ENCODE assay signal across 20 cellular contexts in the genomic region with DNA sequence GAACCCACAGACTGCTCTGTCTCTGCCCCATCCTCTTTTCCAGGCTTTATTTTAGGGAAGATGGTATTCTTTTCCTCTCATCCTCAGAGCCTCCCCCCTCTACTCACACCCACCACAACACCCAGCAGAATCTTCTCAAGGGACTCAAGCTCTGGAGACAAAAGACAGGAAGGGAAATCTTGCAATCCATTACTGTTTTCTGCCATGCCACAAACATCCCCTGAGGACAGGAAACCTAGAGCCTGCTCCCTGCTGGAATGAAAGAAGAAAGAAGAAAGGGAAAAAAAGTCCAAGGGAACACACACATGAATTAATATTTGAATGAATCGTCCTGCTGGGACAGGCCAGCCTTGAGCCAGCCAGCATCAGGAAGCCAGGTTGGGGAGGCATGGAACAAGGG. TPM values are rescaled to one million over a fixed set of nuclear protein-coding genes. Genes with fewer than 3 reads are reported as not detected.
DNase-seq lines count a peak whose midpoint lies in the region; TF ChIP-seq lines count a peak whose summit lies in the region.
"Had no signal": no experiment of that assay in that cellular context is flagged by ENCODE, and none has a peak within 500 bp of the region (broad histone marks: within the 10 kb centered on the region; RNA-seq: fewer than 3 reads in every experiment).

No MANE protein-coding gene starts in this region.

- no peak for TF ChIP-seq CTCF in endothelial cell (IDR thresholded peaks at IDR 0.05; ENCODE audit: unreplicated experiment)
- no peak for TF ChIP-seq CTCF in neural crest cell (conservative IDR thresholded peaks at IDR 0.05)
- TF ChIP-seq CTCF in GM13976 (IDR thresholded peaks at IDR 0.05; ENCODE audit: borderline replicate concordance, control extremely low read depth, extremely low read depth, insufficient read depth, missing control alignments) = no peak

- H3K4me3 Mint-ChIP-seq in endothelial cell (ENCODE audit: unreplicated experiment) = peak overlapping the region; percentile 39
- no peak overlapping the region for H3K4me3 Mint-ChIP-seq in neural crest cell
- H3K4me3 Mint-ChIP-seq: CD4-positive, alpha-beta T cell had no signal

- H3K9me3 Mint-ChIP-seq in endothelial cell (ENCODE audit: unreplicated experiment) (no peaks in the 10 kb centered on the region), neural crest cell (no peaks in the 10 kb centered on the region)
- H3K9me3 Mint-ChIP-seq: CD4-positive, alpha-beta T cell had no signal

- H3K4me1 Mint-ChIP-seq in endothelial cell (ENCODE audit: unreplicated experiment) = peaks cover 45% of the 10 kb centered on the region
- H3K4me1 Mint-ChIP-seq in neural crest cell = peaks cover 23% of the 10 kb centered on the region

- H3K27me3 Mint-ChIP-seq in endothelial cell (ENCODE audit: unreplicated experiment) (peaks cover 7% of the 10 kb centered on the region), neural crest cell (ENCODE audit: low read depth) (no peaks in the 10 kb centered on the region)

- H3K36me3 Mint-ChIP-seq in endothelial cell (ENCODE audit: low read depth, unreplicated experiment) (peaks cover 5% of the 10 kb centered on the region), neural crest cell (ENCODE audit: low read depth) (no peaks in the 10 kb centered on the region)

- peak; percentile 20 for DNase-seq in COLO829 (ENCODE audit: low spot score)
- DNase-seq in RPMI7951 (ENCODE audit: low read depth) = peak; percentile 25
- no peak for DNase-seq in endothelial cell (ENCODE audit: low spot score)
- DNase-seq in neural crest cell (ENCODE audit: low read depth, low spot score) = no peak
- no peak for DNase-seq in NCI-H2227 treated with DMSO at 0.1 percent for 48 hours (lab: John Stamatoyannopoulos, UW)
- no peak for DNase-seq in occipital lobe (lab: John Stamatoyannopoulos, UW)
- no peak for DNase-seq in GM13976 (ENCODE audit: low spot score)
- no peak for DNase-seq in ureter (ENCODE audit: low spot score)
- DNase-seq: BE2C; Calu3; CD4-positive, alpha-beta T cell; DMS53; NCI-H1105 treated with DMSO at 0.1 percent for 48 hours; NCI-H1694; NCI-H2081 treated with DMSO at 0.1 percent for 48 hours; NCI-H524; NCI-H82; PC-9; SJCRH30 had no signal

- peak overlapping the region; percentile 94 for H3K27ac Mint-ChIP-seq in endothelial cell (ENCODE audit: unreplicated experiment)
- peak overlapping the region; percentile 81 for H3K27ac Mint-ChIP-seq in neural crest cell (ENCODE audit: unreplicated experiment)
- H3K27ac Mint-ChIP-seq: CD4-positive, alpha-beta T cell had no signal

- in situ Hi-C loops in GM13976 (cut with MboI; ENCODE audit: low sequenced_read_pairs, unreplicated experiment) = no loop called here

RNA-seq across cellular contexts. Expression of a gene that starts 33.9 kb away (rescaled TPM):
- total RNA-seq in RPMI7951 (2014; rRNA removed; shearing (Covaris generic)) = 0.39 and 0.60 TPM in 2 replicates
- total RNA-seq in endothelial cell (ENCODE audit: unreplicated experiment) = 3.5 TPM
- not detected in 2 replicates for total RNA-seq in neural crest cell
- 9.2 TPM for total RNA-seq in occipital lobe
- total RNA-seq in ureter = 48.4 TPM
- total RNA-seq: CD4-positive, alpha-beta T cell had no signal

RNA-seq across cellular contexts. Expression of a gene that starts 55.8 kb away (rescaled TPM):
- not detected in 2 replicates for total RNA-seq in RPMI7951 (2014; rRNA removed; shearing (Covaris generic))
- total RNA-seq in endothelial cell (ENCODE audit: unreplicated experiment) (7.0 TPM), neural crest cell (0.19 and 0.27 TPM in 2 replicates), occipital lobe (under 0.01 TPM), ureter (0.26 TPM)
- total RNA-seq: A172, Calu3, PC-9, SJCRH30 had no signal

Comparison
In these comparisons a context has a peak if more than half of its experiments do, and no peak if none do; other contexts are left out.
1. DNase-seq: peak in COLO829 (single experiment) and RPMI7951 (single experiment); none in endothelial cell (single experiment), neural crest cell (single experiment), NCI-H2227 treated with DMSO at 0.1 percent for 48 hours (single experiment), occipital lobe (single experiment), GM13976 (single experiment) and ureter (single experiment).